8 cellular contexts compared by ENCODE assay signal in genomic region chr3:87333393-87333892, GRCh38. TPM values are rescaled to one million over a fixed set of nuclear protein-coding genes. Genes with fewer than 3 reads are reported as not detected.
DNase-seq lines count a peak whose midpoint lies in the region; TF ChIP-seq lines count a peak whose summit lies in the region.

No MANE protein-coding gene starts in this region.

- H3K27me3 ChIP-seq in brain microvascular endothelial cell (replicated peaks) (no peaks in the 10 kb centered on the region), skeletal muscle satellite cell (ENCODE audit: control insufficient read depth, insufficient read depth, low read length) (no peaks in the 10 kb centered on the region), ascending aorta (no peaks in the 10 kb centered on the region)

- in situ Hi-C loops in brain microvascular endothelial cell (cut with HindIII; ENCODE audit: low pct_ligation_motif_present, low sequenced_read_pairs) = no loop called here

- H3K4me2 ChIP-seq in skeletal muscle satellite cell (ENCODE audit: low read length) = peak overlapping the region; percentile 70

- DNase-seq in activated CD4-positive, alpha-beta T cell treated with anti-CD3 and anti-CD28 coated beads, Interleukin-2, amount 10 ng/mL, durations not matched to agents 24 days and 14 days = peak; percentile 61
- DNase-seq in activated CD4-positive, alpha-beta T cell treated with anti-CD3 and anti-CD28 coated beads, Interleukin-2, amount 10 ng/mL, durations not matched to agents 7 days and 5 days = no peak
- DNase-seq in HT1080 (ENCODE audit: low read depth) = peak; percentile 97
- DNase-seq in brain microvascular endothelial cell = peak; percentile 91
- no peak for DNase-seq in ascending aorta (ENCODE audit: low spot score in 2 of 2)
- DNase-seq in glutamatergic neuron = no peak
- no peak for DNase-seq in MV-4-11 (lab: John Stamatoyannopoulos, UW)

- H3K36me3 ChIP-seq in brain microvascular endothelial cell (replicated peaks) (no peaks in the 10 kb centered on the region), skeletal muscle satellite cell (ENCODE audit: insufficient read depth, low read length) (no peaks in the 10 kb centered on the region), ascending aorta (no peaks in the 10 kb centered on the region)

- H3K4me3 ChIP-seq in brain microvascular endothelial cell (ENCODE audit: low read depth, low read length) = no peak overlapping the region
- H3K4me3 ChIP-seq in skeletal muscle satellite cell (ENCODE audit: low read length) = peak overlapping the region; percentile 7
- H3K4me3 ChIP-seq in ascending aorta = no peak overlapping the region

- H3K27me3 Mint-ChIP-seq in activated CD4-positive, alpha-beta T cell treated with anti-CD3 and anti-CD28 coated beads, Interleukin-2, amount 10 ng/mL, durations not matched to agents 24 days and 14 days = no peaks in the 10 kb centered on the region
- H3K27me3 Mint-ChIP-seq in activated CD4-positive, alpha-beta T cell treated with anti-CD3 and anti-CD28 coated beads, Interleukin-2, amount 10 ng/mL, durations not matched to agents 7 days and 5 days = peaks cover 4% of the 10 kb centered on the region
- no peaks in the 10 kb centered on the region for H3K27me3 Mint-ChIP-seq in glutamatergic neuron (ENCODE audit: unreplicated experiment)

- peak overlapping the region; percentile 40 for H3K9ac ChIP-seq in skeletal muscle satellite cell (ENCODE audit: low read depth, low read length)

- H3K9me3 ChIP-seq in skeletal muscle satellite cell (replicated peaks; ENCODE audit: low read length) (no peaks in the 10 kb centered on the region), ascending aorta (no peaks in the 10 kb centered on the region)

- intact Hi-C loops in activated CD4-positive, alpha-beta T cell treated with anti-CD3 and anti-CD28 coated beads, Interleukin-2, amount 10 ng/mL, durations not matched to agents 24 days and 14 days (cut with micrococcal nuclease) = loop anchor here (1.0 to 5.0 kb wide), 4 partner anchors 22 to 106 kb away; partner anchors contain the start of gene CHMP2B
- intact Hi-C loops in ascending aorta (cut with DNase I) = no loop called here

- peaks cover 16% of the 10 kb centered on the region for H3K4me1 Mint-ChIP-seq in activated CD4-positive, alpha-beta T cell treated with anti-CD3 and anti-CD28 coated beads, Interleukin-2, amount 10 ng/mL, durations not matched to agents 24 days and 14 days
- no peaks in the 10 kb centered on the region for H3K4me1 Mint-ChIP-seq in activated CD4-positive, alpha-beta T cell treated with anti-CD3 and anti-CD28 coated beads, Interleukin-2, amount 10 ng/mL, durations not matched to agents 7 days and 5 days
- no peaks in the 10 kb centered on the region for H3K4me1 Mint-ChIP-seq in glutamatergic neuron (ENCODE audit: low read depth, unreplicated experiment)

- H3K9me3 Mint-ChIP-seq in activated CD4-positive, alpha-beta T cell treated with anti-CD3 and anti-CD28 coated beads, Interleukin-2, amount 10 ng/mL, durations not matched to agents 24 days and 14 days = no peaks in the 10 kb centered on the region
- no peaks in the 10 kb centered on the region for H3K9me3 Mint-ChIP-seq in activated CD4-positive, alpha-beta T cell treated with anti-CD3 and anti-CD28 coated beads, Interleukin-2, amount 10 ng/mL, durations not matched to agents 7 days and 5 days
- H3K9me3 Mint-ChIP-seq in glutamatergic neuron (ENCODE audit: unreplicated experiment) = no peaks in the 10 kb centered on the region

- peak overlapping the region; percentile 90 for H3K27ac Mint-ChIP-seq in activated CD4-positive, alpha-beta T cell treated with anti-CD3 and anti-CD28 coated beads, Interleukin-2, amount 10 ng/mL, durations not matched to agents 24 days and 14 days
- no peak overlapping the region for H3K27ac Mint-ChIP-seq in activated CD4-positive, alpha-beta T cell treated with anti-CD3 and anti-CD28 coated beads, Interleukin-2, amount 10 ng/mL, durations not matched to agents 7 days and 5 days
- no peak overlapping the region for H3K27ac Mint-ChIP-seq in glutamatergic neuron (ENCODE audit: unreplicated experiment)

- H3K36me3 Mint-ChIP-seq in activated CD4-positive, alpha-beta T cell treated with anti-CD3 and anti-CD28 coated beads, Interleukin-2, amount 10 ng/mL, durations not matched to agents 24 days and 14 days (ENCODE audit: low read depth) = no peaks in the 10 kb centered on the region
- H3K36me3 Mint-ChIP-seq in activated CD4-positive, alpha-beta T cell treated with anti-CD3 and anti-CD28 coated beads, Interleukin-2, amount 10 ng/mL, durations not matched to agents 7 days and 5 days (ENCODE audit: low read depth) = no peaks in the 10 kb centered on the region
- H3K36me3 Mint-ChIP-seq in glutamatergic neuron (ENCODE audit: unreplicated experiment) = no peaks in the 10 kb centered on the region

- POLR2A ChIA-PET in activated CD4-positive, alpha-beta T cell treated with anti-CD3 and anti-CD28 coated beads, Interleukin-2, amount 10 ng/mL, durations not matched to agents 7 days and 5 days (lab: Charles Lee) = no interaction called here

- CTCF ChIA-PET in activated CD4-positive, alpha-beta T cell treated with anti-CD3 and anti-CD28 coated beads, Interleukin-2, amount 10 ng/mL, durations not matched to agents 7 days and 5 days (lab: Charles Lee) = interaction anchor here (0.6 to 2.1 kb wide), 4 partner anchors 9 to 553 kb away, joined by 3 to 5 read pairs (median 4); no protein-coding TSS in a partner anchor

- TF ChIP-seq CTCF in brain microvascular endothelial cell (IDR thresholded peaks at IDR 0.05; ENCODE audit: low read depth, low read length, missing control alignments) (no peak), ascending aorta (IDR thresholded peaks at IDR 0.05) (no peak), glutamatergic neuron (IDR thresholded peaks at IDR 0.05; ENCODE audit: partially characterized antibody, unreplicated experiment) (no peak)

- H3K4me3 Mint-ChIP-seq in activated CD4-positive, alpha-beta T cell treated with anti-CD3 and anti-CD28 coated beads, Interleukin-2, amount 10 ng/mL, durations not matched to agents 24 days and 14 days = peak overlapping the region; percentile 46
- no peak overlapping the region for H3K4me3 Mint-ChIP-seq in activated CD4-positive, alpha-beta T cell treated with anti-CD3 and anti-CD28 coated beads, Interleukin-2, amount 10 ng/mL, durations not matched to agents 7 days and 5 days
- H3K4me3 Mint-ChIP-seq in glutamatergic neuron (ENCODE audit: unreplicated experiment) = no peak overlapping the region

- peak overlapping the region; percentile 77 for H3K27ac ChIP-seq in brain microvascular endothelial cell
- H3K27ac ChIP-seq in ascending aorta = no peak overlapping the region

- peaks cover 22% of the 10 kb centered on the region for H3K4me1 ChIP-seq in skeletal muscle satellite cell (ENCODE audit: control insufficient read depth, insufficient read depth, low read length)
- no peaks in the 10 kb centered on the region for H3K4me1 ChIP-seq in ascending aorta

RNA-seq across cellular contexts. Expression of gene POU1F1, which starts 57.1 kb away (rescaled TPM):
- total RNA-seq in activated CD4-positive, alpha-beta T cell treated with anti-CD3 and anti-CD28 coated beads, Interleukin-2, amount 10 ng/mL, durations not matched to agents 24 days and 14 days = not detected in 2 replicates
- not detected for total RNA-seq in activated CD4-positive, alpha-beta T cell treated with anti-CD3 and anti-CD28 coated beads, Interleukin-2, amount 10 ng/mL, durations not matched to agents 7 days and 5 days
- total RNA-seq in HT1080 (2014; rRNA removed; shearing (Covaris generic)) = not detected in 2 replicates
- not detected in 2 replicates for polyA plus RNA-seq in HT1080 (2015; cell fraction: cytosol; rRNA removed)
- polyA plus RNA-seq in HT1080 (2015; cell fraction: nucleus; rRNA removed) = not detected in 2 replicates
- total RNA-seq in skeletal muscle satellite cell (2012; rRNA removed) = not detected in 2 replicates
- total RNA-seq in ascending aorta (not detected), glutamatergic neuron (ENCODE audit: unreplicated experiment) (not detected)

Comparison
In these comparisons a context has a peak if more than half of its experiments do, and no peak if none do; other contexts are left out.
1. DNase-seq: peak in activated CD4-positive, alpha-beta T cell treated with anti-CD3 and anti-CD28 coated beads, Interleukin-2, amount 10 ng/mL, durations not matched to agents 24 days and 14 days (single experiment), HT1080 (single experiment) and brain microvascular endothelial cell (single experiment); none in activated CD4-positive, alpha-beta T cell treated with anti-CD3 and anti-CD28 coated beads, Interleukin-2, amount 10 ng/mL, durations not matched to agents 7 days and 5 days (single experiment), ascending aorta (0 of 2), glutamatergic neuron (single experiment) and MV-4-11 (single experiment).